ENCODE assay signal across 8 cellular contexts in the genomic region with DNA sequence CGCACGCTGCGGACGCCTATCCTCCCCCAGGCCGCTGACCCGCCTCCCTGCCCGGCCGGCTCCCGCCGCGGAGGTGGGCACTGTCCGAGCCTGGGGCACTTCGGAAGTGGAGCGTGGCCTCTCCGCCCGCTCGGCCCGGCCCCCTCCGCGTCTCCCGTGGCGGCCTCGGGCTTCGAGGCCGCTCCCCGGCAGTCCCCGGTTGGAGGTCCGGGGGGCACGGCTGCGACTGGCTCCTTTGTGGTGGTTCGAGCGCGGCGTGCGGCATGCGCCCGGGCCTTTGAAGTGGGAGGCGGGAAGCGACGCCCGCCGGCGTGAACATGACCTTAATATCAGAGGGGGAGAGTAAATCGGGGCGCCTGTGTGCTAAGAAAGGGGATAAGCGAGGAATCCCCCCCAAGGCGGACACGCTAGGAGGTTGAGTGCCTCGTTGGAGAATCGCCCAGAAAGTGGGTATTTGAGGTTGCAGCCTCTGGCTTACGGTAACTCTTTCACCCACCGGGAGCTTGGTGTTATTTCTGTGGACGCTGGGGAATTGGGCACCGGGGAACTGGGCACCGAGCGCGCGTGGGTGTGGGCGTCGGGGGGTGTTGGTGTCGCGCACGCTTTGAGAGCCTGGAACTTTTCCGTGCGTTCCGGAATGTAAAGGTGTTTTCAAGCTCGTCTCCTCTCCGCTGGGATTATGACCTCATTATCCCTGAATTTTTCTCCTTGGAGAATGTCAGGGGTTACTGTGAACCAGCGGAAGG. TPM values are rescaled to one million over a fixed set of nuclear protein-coding genes. Genes with fewer than 3 reads are reported as not detected.
DNase-seq lines count a peak whose midpoint lies in the region; ATAC-seq and TF ChIP-seq lines count a peak whose summit lies in the region.

No MANE protein-coding gene starts in this region.

- POLR2A ChIA-PET in Panc1 (lab: Charles Lee): interaction anchor here (0.7 to 0.9 kb wide), 2 partner anchors 12 to 391 kb away, joined by 4 to 5 read pairs; no protein-coding TSS in a partner anchor

- H3K36me3 Mint-ChIP-seq in activated naive CD4-positive, alpha-beta T cell treated with anti-CD3 and anti-CD28 coated beads, Interleukin-2, amount 50 U/mL, for 24 hours: peaks cover 4% of the 10 kb centered on the region

- H3K27ac Mint-ChIP-seq in activated naive CD4-positive, alpha-beta T cell treated with anti-CD3 and anti-CD28 coated beads, Interleukin-2, amount 50 U/mL, for 24 hours: peak overlapping the region; percentile 92

- CTCF ChIA-PET in Panc1 (lab: Charles Lee): no interaction called here

- H3K9me3 Mint-ChIP-seq in activated naive CD4-positive, alpha-beta T cell treated with anti-CD3 and anti-CD28 coated beads, Interleukin-2, amount 50 U/mL, for 24 hours: no peaks in the 10 kb centered on the region

- WGBS in sigmoid colon, 2 donors: 0 to 1% methylated on average over 69 of the region's 69 CpGs

- H3K36me3 ChIP-seq in Panc1 (ENCODE audit: control insufficient read depth, insufficient read depth, low read length) (peaks cover 2% of the 10 kb centered on the region), sigmoid colon (no peaks in the 10 kb centered on the region)

- H3K27ac ChIP-seq in Panc1 (ENCODE audit: low read length): peak overlapping the region; percentile 68
- H3K27ac ChIP-seq in sigmoid colon: peak overlapping the region; percentile 94 to 95 (median 94)

- peak overlapping the region; percentile 95 for H3K4me3 Mint-ChIP-seq in activated naive CD4-positive, alpha-beta T cell treated with anti-CD3 and anti-CD28 coated beads, Interleukin-2, amount 50 U/mL, for 24 hours

- no TSS peak for BruUV-seq in Panc1 (replicated peaks; lab: Mats Ljungman, UMichigan)

- peaks cover 40% of the 10 kb centered on the region for H3K4me1 Mint-ChIP-seq in activated naive CD4-positive, alpha-beta T cell treated with anti-CD3 and anti-CD28 coated beads, Interleukin-2, amount 50 U/mL, for 24 hours

- no peak for TF ChIP-seq CTCF in Panc1 (IDR thresholded peaks at IDR 0.05)
- no peak for TF ChIP-seq CTCF in sigmoid colon (IDR thresholded peaks at IDR 0.05)

- no peaks in the 10 kb centered on the region for H3K27me3 ChIP-seq in Panc1 (ENCODE audit: control insufficient read depth, insufficient read depth, low read length)
- no peaks in the 10 kb centered on the region for H3K27me3 ChIP-seq in sigmoid colon

- peak; percentile 36 for ATAC-seq in HG02943 (IDR thresholded peaks at IDR 0.05; ENCODE audit: low read depth, unreplicated experiment)
- ATAC-seq in Panc1: peak; percentile 74
- peak; percentile 13 to 54 for ATAC-seq in left cardiac atrium

- H3K4me1 ChIP-seq in Panc1 (ENCODE audit: control insufficient read depth, insufficient read depth, low read length) (peaks cover 11% of the 10 kb centered on the region; the same call in 1 of the 2 replicates), sigmoid colon (peaks cover 0 to 32% (median 17%) of the 10 kb centered on the region in 4 donors)

- H3K4me3 ChIP-seq in Panc1 (ENCODE audit: low read depth in 2 of 2, low read length in 2 of 2): peak overlapping the region; percentile 82 to 86
- H3K4me3 ChIP-seq in sigmoid colon: peak overlapping the region; percentile 58 to 99 (median 82)

- no peaks in the 10 kb centered on the region for H3K27me3 Mint-ChIP-seq in activated naive CD4-positive, alpha-beta T cell treated with anti-CD3 and anti-CD28 coated beads, Interleukin-2, amount 50 U/mL, for 24 hours

- DNase-seq in NCI-H146 (lab: John Stamatoyannopoulos, UW): peak; percentile 82
- DNase-seq in NCI-H146 treated with DMSO at 0.1 percent for 48 hours (lab: John Stamatoyannopoulos, UW; ENCODE audit: unreplicated experiment): no peak
- DNase-seq in Panc1 (ENCODE audit: low read depth, low spot score): no peak
- no peak for DNase-seq in left cardiac atrium
- no peak for DNase-seq in sigmoid colon
- DNase-seq in occipital lobe (lab: John Stamatoyannopoulos, UW): no peak

- intact Hi-C loops in Panc1 (cut with micrococcal nuclease; ENCODE audit: unreplicated experiment): no loop called here
- intact Hi-C loops in left cardiac atrium (cut with DNase I): loop anchor here in 1 of 2 donors (5.0 to 10.0 kb wide), 2 partner anchors 76 to 277 kb away; partner anchors contain the start of genes DCLRE1C and MEIG1
- intact Hi-C loops in sigmoid colon (cut with DNase I): loop anchor here (2.0 to 5.0 kb wide), 5 partner anchors 40 to 1532 kb away; partner anchors contain the start of genes CDNF, HSPA14, MSANTD7 and NMT2

- in situ Hi-C loops in Panc1 (cut with HindIII; ENCODE audit: low pct_unique_long_range_greater_than_20kb, low sequenced_read_pairs): no loop called here

- TF ChIP-seq POLR2A in sigmoid colon (IDR thresholded peaks at IDR 0.05): no peak

- no peak for TF ChIP-seq EP300 in sigmoid colon (IDR thresholded peaks at IDR 0.05)

- no peaks in the 10 kb centered on the region for H3K9me3 ChIP-seq in Panc1 (ENCODE audit: control insufficient read depth, insufficient read depth, low read depth, low read length)
- no peaks in the 10 kb centered on the region for H3K9me3 ChIP-seq in sigmoid colon

RNA-seq across cellular contexts. Expression of gene SUV39H2, which starts 0.6 kb away (rescaled TPM):
- total RNA-seq in Panc1 (2021; ENCODE audit: unreplicated experiment) (21.9 TPM), left cardiac atrium (1 to 10 TPM; 6.4 to 7.6 TPM), sigmoid colon (1 to 10 TPM; 3.9 to 6.4 (median 5.3) TPM), occipital lobe (30.6 TPM)
- polyA plus RNA-seq in Panc1 (2012; ENCODE audit: insufficient read length): 6.2 TPM
- 1 to 10 TPM; 4.2 to 6.0 (median 4.6) TPM for polyA plus RNA-seq in sigmoid colon

RNA-seq across cellular contexts. Expression of gene HSPA14, which starts 41.1 kb away (rescaled TPM):
- total RNA-seq in Panc1 (2021; ENCODE audit: unreplicated experiment) (15.9 TPM), left cardiac atrium (10 to 100 TPM in 1 of 2 donors, 1 to 10 TPM in 1; 7.0 to 10.5 TPM), sigmoid colon (10 to 100 TPM in 2 of 4 donors, 1 to 10 TPM in 2; 10.0 to 13.4 (median 11.6) TPM), occipital lobe (14.8 TPM)
- 7.6 TPM for polyA plus RNA-seq in Panc1 (2012; ENCODE audit: insufficient read length)
- 10 to 100 TPM; 16.1 to 19.8 (median 19.7) TPM for polyA plus RNA-seq in sigmoid colon

RNA-seq across cellular contexts. Expression of gene MSANTD7, which starts 41.1 kb away (rescaled TPM):
- total RNA-seq in Panc1 (2021; ENCODE audit: unreplicated experiment) (10.4 TPM), left cardiac atrium (1 to 10 TPM; 5.4 to 6.3 TPM), sigmoid colon (1 to 10 TPM; 4.7 to 8.1 (median 5.8) TPM), occipital lobe (34.3 TPM)
- 5.0 TPM for polyA plus RNA-seq in Panc1 (2012; ENCODE audit: insufficient read length)
- polyA plus RNA-seq in sigmoid colon: 1 to 10 TPM; 3.2 to 6.3 (median 3.6) TPM

RNA-seq across cellular contexts. Expression of gene CDNF, which starts 41.4 kb away (rescaled TPM):
- total RNA-seq in Panc1 (2021; ENCODE audit: unreplicated experiment) (0.39 TPM), left cardiac atrium (1 to 10 TPM; 1.3 to 1.6 TPM), sigmoid colon (1 to 10 TPM in 3 of 4 donors, not detected in 1; 1.5 to 2.9 (median 2.2) TPM), occipital lobe (1.4 TPM)
- polyA plus RNA-seq in Panc1 (2012; ENCODE audit: insufficient read length): 0.38 TPM
- polyA plus RNA-seq in sigmoid colon: under 1 TPM in 1 of 3 donors, not detected in 2; 0.95 TPM
